In genomic region chr19:15429825-15430467, GRCh38 we compare ENCODE assay signal across 15 cellular contexts. TPM values are rescaled to one million over a fixed set of nuclear protein-coding genes. Genes with fewer than 3 reads are reported as not detected.
DNase-seq lines count a peak whose midpoint lies in the region; ATAC-seq, FAIRE-seq and TF ChIP-seq lines count a peak whose summit lies in the region.
"Had no signal": no experiment of that assay in that cellular context is flagged by ENCODE, and none has a peak within 500 bp of the region (broad histone marks: within the 10 kb centered on the region; RNA-seq: fewer than 3 reads in every experiment).

No MANE protein-coding gene starts in this region.

- H3T11ph ChIP-seq in H9 (ENCODE audit: low read length), result no peak overlapping the region

- H3K9ac ChIP-seq in H9 (ENCODE audit: extremely low read depth, insufficient read length, low read length) (no peak overlapping the region), astrocyte (ENCODE audit: low read length) (no peak overlapping the region), neural progenitor cell (no peak overlapping the region)

- no peak overlapping the region for H2AFZ ChIP-seq in H9 (ENCODE audit: low read length)
- H2AFZ ChIP-seq in astrocyte (ENCODE audit: low read depth, low read length), result no peak overlapping the region
- no peak overlapping the region for H2AFZ ChIP-seq in neural progenitor cell (replicated peaks)

- peaks cover 6% of the 10 kb centered on the region for H3K79me1 ChIP-seq in H9 (ENCODE audit: insufficient read depth, low read depth, low read length, poor library complexity, severe bottlenecking)

- no peak overlapping the region for H3K56ac ChIP-seq in H9 (ENCODE audit: insufficient read length, low read depth, low read length)

- WGBS in H9 (ENCODE audit: extremely low coverage, insufficient read length, low lambda C conversion rate), result no CpG with 5 or more reads among the region's 24 CpGs

- H4K5ac ChIP-seq in H9 (ENCODE audit: insufficient read length, low read depth, low read length), result no peak overlapping the region

- H3K23me2 ChIP-seq in H9 (ENCODE audit: insufficient read length, low read depth, low read length, poor library complexity, severe bottlenecking), result peaks cover 15% of the 10 kb centered on the region

- H3K4me3 Mint-ChIP-seq in CD4-positive, CD25-positive, alpha-beta regulatory T cell, result peak overlapping the region; percentile 0 to 99 (median 72)
- peak overlapping the region; percentile 70 to 98; a peak in 1 of 5 replicates for H3K4me3 Mint-ChIP-seq in H9
- peak overlapping the region; percentile 99 for H3K4me3 Mint-ChIP-seq in astrocyte (ENCODE audit: unreplicated experiment)
- H3K4me3 Mint-ChIP-seq in neural progenitor cell, result peak overlapping the region; percentile 98
- no peak overlapping the region for H3K4me3 Mint-ChIP-seq in activated CD4-positive, alpha-beta memory T cell treated with anti-CD3 and anti-CD28 coated beads for 36 hours

- TF ChIP-seq CTCF in H9 (conservative IDR thresholded peaks at IDR 0.05) (no peak), astrocyte (IDR thresholded peaks at IDR 0.05; ENCODE audit: insufficient read depth, low read depth, low read length) (no peak), neural progenitor cell (IDR thresholded peaks at IDR 0.05) (no peak), foreskin keratinocyte (conservative IDR thresholded peaks at IDR 0.05) (no peak)

- no peak overlapping the region for H3K4ac ChIP-seq in H9 (ENCODE audit: low read depth, low read length)

- ATAC-seq in CD4-positive, CD25-positive, alpha-beta regulatory T cell (ENCODE audit: low read depth in 2 of 2), result no peak
- no peak for ATAC-seq in foreskin keratinocyte

- intact Hi-C loops in activated CD4-positive, alpha-beta memory T cell treated with anti-CD3 and anti-CD28 coated beads for 36 hours (cut with micrococcal nuclease), result no loop called here

- no peak for FAIRE-seq in astrocyte (lab: Jason Lieb, UNC)
- FAIRE-seq: keratinocyte had no signal

- H3K36me3 Mint-ChIP-seq in CD4-positive, CD25-positive, alpha-beta regulatory T cell, result peaks cover 12% of the 10 kb centered on the region
- H3K36me3 Mint-ChIP-seq in H9 (ENCODE audit: insufficient read depth in 1 of 3, low read depth in 3 of 3) (peaks cover 22 to 28% (median 24%) of the 10 kb centered on the region in 3 experiments), astrocyte (ENCODE audit: low read depth, unreplicated experiment) (peaks cover 15% of the 10 kb centered on the region), neural progenitor cell (peaks cover 18% of the 10 kb centered on the region)
- H3K36me3 Mint-ChIP-seq in activated CD4-positive, alpha-beta memory T cell treated with anti-CD3 and anti-CD28 coated beads for 36 hours, result peaks cover 25% of the 10 kb centered on the region

- no peak overlapping the region for H4K8ac ChIP-seq in H9 (replicated peaks; ENCODE audit: insufficient read length, low read depth, low read length)

- H2AK5ac ChIP-seq in H9 (ENCODE audit: insufficient read length, low read length), result no peak overlapping the region

- no peak overlapping the region for H3K27ac ChIP-seq in CD4-positive, CD25-positive, alpha-beta regulatory T cell (ENCODE audit: insufficient read depth, low read length, poor library complexity, severe bottlenecking)
- H3K27ac ChIP-seq in H9 (ENCODE audit: insufficient read length, low read depth, low read length) (no peak overlapping the region), astrocyte (ENCODE audit: low read depth, low read length) (no peak overlapping the region), neural progenitor cell (no peak overlapping the region), foreskin keratinocyte (no peak overlapping the region)
- H3K27ac ChIP-seq: tibial nerve had no signal

- no peaks in the 10 kb centered on the region for H3K27me3 ChIP-seq in CD4-positive, CD25-positive, alpha-beta regulatory T cell (ENCODE audit: control insufficient read depth, insufficient read depth, low read length)
- H3K27me3 ChIP-seq in H9 (ENCODE audit: insufficient read depth, low read length) (no peaks in the 10 kb centered on the region), astrocyte (ENCODE audit: insufficient read depth, low read length) (no peaks in the 10 kb centered on the region), neural progenitor cell (no peaks in the 10 kb centered on the region), foreskin keratinocyte (no peaks in the 10 kb centered on the region)
- H3K27me3 ChIP-seq: tibial nerve had no signal

- H3K79me2 ChIP-seq in H9 (ENCODE audit: insufficient read depth, low read length), result peaks cover 4% of the 10 kb centered on the region; the same call in 1 of the 2 replicates
- peaks cover 55% of the 10 kb centered on the region for H3K79me2 ChIP-seq in astrocyte (ENCODE audit: insufficient read depth, low read length)
- peaks cover 36% of the 10 kb centered on the region for H3K79me2 ChIP-seq in neural progenitor cell (ENCODE audit: low read depth)

- H3F3A ChIP-seq in neural progenitor cell (ENCODE audit: low read depth), result peaks cover 11% of the 10 kb centered on the region

- no peak overlapping the region for H3K14ac ChIP-seq in H9 (ENCODE audit: insufficient read depth, low read length)

- POLR2A ChIA-PET in activated CD4-positive, alpha-beta memory T cell treated with anti-CD3 and anti-CD28 coated beads for 36 hours (lab: Charles Lee), result interaction anchor here (1.2 to 1.3 kb wide), 2 partner anchors 11 to 50 kb away, joined by 3 to 5 read pairs; partner anchors contain the start of genes AKAP8 and AKAP8L

- DNase-seq in CD4-positive, CD25-positive, alpha-beta regulatory T cell, result no peak
- DNase-seq in H9, result no peak
- DNase-seq in astrocyte (ENCODE audit: low read depth), result no peak
- DNase-seq in neural progenitor cell (ENCODE audit: low spot score), result no peak
- DNase-seq in foreskin keratinocyte, result no peak
- DNase-seq in activated CD4-positive, alpha-beta memory T cell treated with anti-CD3 and anti-CD28 coated beads for 36 hours, result no peak
- DNase-seq in medulla oblongata (ENCODE audit: extremely low spot score), result no peak
- DNase-seq in SKM-1 (lab: John Stamatoyannopoulos, UW; ENCODE audit: unreplicated experiment), result no peak
- DNase-seq: activated CD8-positive, alpha-beta memory T cell treated with anti-CD3 and anti-CD28 coated beads for 24 hours; erythroblast; NCI-H2029; NCI-H774 had no signal

- no peak overlapping the region for H2BK12ac ChIP-seq in H9 (ENCODE audit: insufficient read length, low read depth, low read length)

- H4K20me1 ChIP-seq in H9 (ENCODE audit: control insufficient read depth, insufficient read depth, insufficient read length) (no peaks in the 10 kb centered on the region), astrocyte (ENCODE audit: insufficient read depth, low read length) (peaks cover 56% of the 10 kb centered on the region), neural progenitor cell (ENCODE audit: low read depth) (peaks cover 27% of the 10 kb centered on the region)

- no peak overlapping the region for H3K18ac ChIP-seq in H9 (ENCODE audit: insufficient read length, low read depth, low read length)

- peak overlapping the region in 1 of 3 donors; percentile 51 for H3K27ac Mint-ChIP-seq in CD4-positive, CD25-positive, alpha-beta regulatory T cell
- H3K27ac Mint-ChIP-seq in H9, result peak overlapping the region in 1 of 3 experiments; percentile 42; a peak in 1 of 7 replicates
- no peak overlapping the region for H3K27ac Mint-ChIP-seq in astrocyte (ENCODE audit: unreplicated experiment)
- peak overlapping the region; percentile 26 for H3K27ac Mint-ChIP-seq in neural progenitor cell
- no peak overlapping the region for H3K27ac Mint-ChIP-seq in activated CD4-positive, alpha-beta memory T cell treated with anti-CD3 and anti-CD28 coated beads for 36 hours

- no peak overlapping the region for H2BK120ac ChIP-seq in H9 (ENCODE audit: low read depth, low read length, poor library complexity, severe bottlenecking)

- no peak overlapping the region for H3K4me3 ChIP-seq in CD4-positive, CD25-positive, alpha-beta regulatory T cell (ENCODE audit: low read depth, low read length)
- H3K4me3 ChIP-seq in astrocyte (ENCODE audit: insufficient read depth, low read depth, low read length) (no peak overlapping the region), neural progenitor cell (no peak overlapping the region)

- no peak overlapping the region for H4K91ac ChIP-seq in H9 (ENCODE audit: insufficient read length, low read depth, low read length)

- CTCF ChIA-PET in activated CD4-positive, alpha-beta memory T cell treated with anti-CD3 and anti-CD28 coated beads for 36 hours (lab: Charles Lee), result interaction anchor here (0.7 to 5.1 kb wide), 3 partner anchors 10 to 125 kb away, joined by 3 to 26 read pairs (median 24); partner anchors contain the start of gene AKAP8L

- H3K27me3 Mint-ChIP-seq in CD4-positive, CD25-positive, alpha-beta regulatory T cell, result peaks cover 4% of the 10 kb centered on the region
- H3K27me3 Mint-ChIP-seq in H9 (ENCODE audit: low read depth) (no peaks in the 10 kb centered on the region), astrocyte (ENCODE audit: low read depth, unreplicated experiment) (no peaks in the 10 kb centered on the region), neural progenitor cell (ENCODE audit: insufficient read depth, low read depth) (peaks cover 10% of the 10 kb centered on the region)
- no peaks in the 10 kb centered on the region for H3K27me3 Mint-ChIP-seq in activated CD4-positive, alpha-beta memory T cell treated with anti-CD3 and anti-CD28 coated beads for 36 hours

- peaks cover 21% of the 10 kb centered on the region for H3K36me3 ChIP-seq in CD4-positive, CD25-positive, alpha-beta regulatory T cell (ENCODE audit: control insufficient read depth, insufficient read depth, low read length)
- H3K36me3 ChIP-seq in astrocyte (ENCODE audit: insufficient read depth, low read length) (peaks cover 7% of the 10 kb centered on the region), neural progenitor cell (no peaks in the 10 kb centered on the region)

- H3K4me1 Mint-ChIP-seq in CD4-positive, CD25-positive, alpha-beta regulatory T cell, result peaks cover 0 to 32% (median 20%) of the 10 kb centered on the region in 4 donors
- H3K4me1 Mint-ChIP-seq in H9, result peaks cover 20 to 22% of the 10 kb centered on the region in 2 experiments
- peaks cover 14% of the 10 kb centered on the region for H3K4me1 Mint-ChIP-seq in astrocyte (ENCODE audit: low read depth, unreplicated experiment)
- peaks cover 24% of the 10 kb centered on the region for H3K4me1 Mint-ChIP-seq in neural progenitor cell
- peaks cover 35% of the 10 kb centered on the region for H3K4me1 Mint-ChIP-seq in activated CD4-positive, alpha-beta memory T cell treated with anti-CD3 and anti-CD28 coated beads for 36 hours (ENCODE audit: low read depth)

- no peaks in the 10 kb centered on the region for H3K9me3 ChIP-seq in CD4-positive, CD25-positive, alpha-beta regulatory T cell (ENCODE audit: control insufficient read depth in 2 of 2, low read length in 2 of 2)
- H3K9me3 ChIP-seq in H9 (ENCODE audit: control insufficient read depth, low read depth, low read length) (no peaks in the 10 kb centered on the region), astrocyte (ENCODE audit: insufficient read depth, low read depth, low read length) (no peaks in the 10 kb centered on the region), neural progenitor cell (ENCODE audit: low read depth) (no peaks in the 10 kb centered on the region)
- H3K9me3 ChIP-seq: tibial nerve had no signal

- H3K9me3 Mint-ChIP-seq in CD4-positive, CD25-positive, alpha-beta regulatory T cell, result peaks cover 0 to 1% (median 0%) of the 10 kb centered on the region in 7 donors
- no peaks in the 10 kb centered on the region; a peak in 1 of 5 replicates for H3K9me3 Mint-ChIP-seq in H9
- H3K9me3 Mint-ChIP-seq in astrocyte (ENCODE audit: unreplicated experiment), result peaks cover 2% of the 10 kb centered on the region
- peaks cover 2% of the 10 kb centered on the region for H3K9me3 Mint-ChIP-seq in neural progenitor cell
- H3K9me3 Mint-ChIP-seq in activated CD4-positive, alpha-beta memory T cell treated with anti-CD3 and anti-CD28 coated beads for 36 hours, result no peaks in the 10 kb centered on the region

- no peak overlapping the region for H2BK15ac ChIP-seq in H9 (ENCODE audit: low read depth, low read length)

- no peak overlapping the region for H3K23ac ChIP-seq in H9 (ENCODE audit: insufficient read length, low read depth, low read length)

- no peak overlapping the region for H2BK20ac ChIP-seq in H9 (ENCODE audit: low read depth, low read length, poor library complexity, severe bottlenecking)

- H3K4me2 ChIP-seq in H9 (ENCODE audit: insufficient read depth, insufficient read length, low read length), result no peak overlapping the region
- no peak overlapping the region for H3K4me2 ChIP-seq in astrocyte (ENCODE audit: low read length)
- H3K4me2 ChIP-seq in neural progenitor cell, result no peak overlapping the region

- no peak overlapping the region for H2BK5ac ChIP-seq in H9 (ENCODE audit: insufficient read length, low read length)

- H3K4me1 ChIP-seq in CD4-positive, CD25-positive, alpha-beta regulatory T cell (ENCODE audit: control insufficient read depth, insufficient read depth, low read length, poor library complexity, severe bottlenecking), result peaks cover 30% of the 10 kb centered on the region
- H3K4me1 ChIP-seq in H9 (ENCODE audit: insufficient read depth, low read length) (no peaks in the 10 kb centered on the region; the same call in 1 of the 2 replicates), astrocyte (ENCODE audit: insufficient read depth, low read length) (peaks cover 19% of the 10 kb centered on the region), neural progenitor cell (peaks cover 5% of the 10 kb centered on the region), foreskin keratinocyte (no peaks in the 10 kb centered on the region)

RNA-seq across cellular contexts. Expression of gene AKAP8L, which starts 11.2 kb away (rescaled TPM):
- 142 TPM for total RNA-seq in CD4-positive, CD25-positive, alpha-beta regulatory T cell
- polyA plus RNA-seq in CD4-positive, CD25-positive, alpha-beta regulatory T cell, result 10 to 100 TPM; 30.0 to 41.3 (median 35.9) TPM
- total RNA-seq in H9 (2021), result 110 and 123 TPM in 2 replicates
- total RNA-seq in astrocyte, result 101 and 105 TPM in 2 replicates
- total RNA-seq in neural progenitor cell (ENCODE audit: low replicate concordance), result 131 and 210 TPM in 2 replicates
- 42.7 and 43.1 TPM in 2 replicates for total RNA-seq in foreskin keratinocyte
- polyA plus RNA-seq in foreskin keratinocyte, result 32.4 and 35.7 TPM in 2 replicates
- total RNA-seq in activated CD4-positive, alpha-beta memory T cell treated with anti-CD3 and anti-CD28 coated beads for 36 hours, result 100 to 1,000 TPM in 1 of 2 experiments, 10 to 100 TPM in 1; 94.2 to 100 TPM

RNA-seq across cellular contexts. Expression of gene WIZ, which starts 19.8 kb away (rescaled TPM):
- 17.6 TPM for total RNA-seq in CD4-positive, CD25-positive, alpha-beta regulatory T cell
- 1 to 10 TPM in 2 of 4 donors, under 1 TPM in 2; 0.25 to 1.5 (median 0.71) TPM for polyA plus RNA-seq in CD4-positive, CD25-positive, alpha-beta regulatory T cell
- 33.3 and 33.6 TPM in 2 replicates for total RNA-seq in H9 (2021)
- total RNA-seq in astrocyte, result 43.8 and 45.3 TPM in 2 replicates
- 9.1 and 30.3 TPM in 2 replicates for total RNA-seq in neural progenitor cell (ENCODE audit: low replicate concordance)
- total RNA-seq in foreskin keratinocyte, result 16.7 TPM in 2 replicates
- 21.9 and 22.2 TPM in 2 replicates for polyA plus RNA-seq in foreskin keratinocyte
- total RNA-seq in activated CD4-positive, alpha-beta memory T cell treated with anti-CD3 and anti-CD28 coated beads for 36 hours, result 10 to 100 TPM; 18.2 to 21.4 TPM

RNA-seq across cellular contexts. Expression of gene RASAL3, which starts 34.4 kb away (rescaled TPM):
- 122 TPM for total RNA-seq in CD4-positive, CD25-positive, alpha-beta regulatory T cell
- 10 to 100 TPM; 25.3 to 64.3 (median 35.6) TPM for polyA plus RNA-seq in CD4-positive, CD25-positive, alpha-beta regulatory T cell
- 0.26 and 1.9 TPM in 2 replicates for total RNA-seq in H9 (2021)
- 0.14 TPM in 1 of 2 replicates, not detected in the other for total RNA-seq in astrocyte
- total RNA-seq in neural progenitor cell (ENCODE audit: low replicate concordance), result not detected in 2 replicates
- not detected in 2 replicates for total RNA-seq in foreskin keratinocyte
- polyA plus RNA-seq in foreskin keratinocyte, result not detected in 2 replicates
- total RNA-seq in activated CD4-positive, alpha-beta memory T cell treated with anti-CD3 and anti-CD28 coated beads for 36 hours, result 100 to 1,000 TPM; 125 to 130 TPM
- total RNA-seq: G401 had no signal
- polyA plus RNA-seq: keratinocyte had no signal

RNA-seq across cellular contexts. Expression of gene PGLYRP2, which starts 49.4 kb away (rescaled TPM):
- not detected for total RNA-seq in CD4-positive, CD25-positive, alpha-beta regulatory T cell
- polyA plus RNA-seq in CD4-positive, CD25-positive, alpha-beta regulatory T cell, result under 1 TPM in 2 of 4 donors, not detected in 2; 0.10 to 0.12 TPM
- total RNA-seq in H9 (2021), result not detected in 2 replicates
- total RNA-seq in astrocyte, result not detected in 2 replicates
- total RNA-seq in neural progenitor cell (ENCODE audit: low replicate concordance), result not detected in 2 replicates
- not detected in 2 replicates for total RNA-seq in foreskin keratinocyte
- polyA plus RNA-seq in foreskin keratinocyte, result not detected in 2 replicates
- under 1 TPM in 1 of 2 experiments, not detected in 1; 0.24 TPM for total RNA-seq in activated CD4-positive, alpha-beta memory T cell treated with anti-CD3 and anti-CD28 coated beads for 36 hours
- total RNA-seq: G401, tibial nerve had no signal
- polyA plus RNA-seq: keratinocyte had no signal

RNA-seq across cellular contexts. Expression of gene AKAP8, which starts 50.4 kb away (rescaled TPM):
- 79.1 TPM for total RNA-seq in CD4-positive, CD25-positive, alpha-beta regulatory T cell
- polyA plus RNA-seq in CD4-positive, CD25-positive, alpha-beta regulatory T cell, result 10 to 100 TPM; 11.3 to 15.6 (median 13.6) TPM
- total RNA-seq in H9 (2021) (59.1 and 59.5 TPM in 2 replicates), astrocyte (35.6 and 40.1 TPM in 2 replicates), neural progenitor cell (ENCODE audit: low replicate concordance) (20.1 and 23.7 TPM in 2 replicates), foreskin keratinocyte (20.8 and 23.4 TPM in 2 replicates)
- 11.2 and 11.9 TPM in 2 replicates for polyA plus RNA-seq in foreskin keratinocyte
- 10 to 100 TPM; 31.5 to 37.2 TPM for total RNA-seq in activated CD4-positive, alpha-beta memory T cell treated with anti-CD3 and anti-CD28 coated beads for 36 hours

Comparison
In these comparisons a context has a peak if more than half of its experiments do, and no peak if none do; other contexts are left out.
1. RNA of gene RASAL3, which starts 34.4 kb away (total RNA-seq): 125 to 130 TPM in activated CD4-positive, alpha-beta memory T cell treated with anti-CD3 and anti-CD28 coated beads for 36 hours and 122 TPM in CD4-positive, CD25-positive, alpha-beta regulatory T cell (single experiment); 0.26 to 1.9 TPM in H9, 0.14 TPM in astrocyte, not detected in neural progenitor cell and not detected in foreskin keratinocyte; every median in the first group is over 10 times any median in the second.